In genomic region chrX:72128881-72129280, GRCh38 we compare ENCODE assay signal across 9 cellular contexts. TPM values are rescaled to one million over a fixed set of nuclear protein-coding genes. Genes with fewer than 3 reads are reported as not detected.
DNase-seq lines count a peak whose midpoint lies in the region; ATAC-seq and TF ChIP-seq lines count a peak whose summit lies in the region.
"Had no signal": no experiment of that assay in that cellular context is flagged by ENCODE, and none has a peak within 500 bp of the region (broad histone marks: within the 10 kb centered on the region; RNA-seq: fewer than 3 reads in every experiment).

No MANE protein-coding gene starts in this region.

- H3K27me3 Mint-ChIP-seq in CD4-positive, alpha-beta memory T cell: peaks cover 0 to 1% of the 10 kb centered on the region in 2 donors
- H3K27me3 Mint-ChIP-seq in GM23338 (ENCODE audit: insufficient read depth, low read depth, poor library complexity): peaks cover 48% of the 10 kb centered on the region
- peaks cover 58% of the 10 kb centered on the region for H3K27me3 Mint-ChIP-seq in activated T-helper 2 cell treated with anti-CD3 and anti-CD28 coated beads, Interferon-gamma antibody, Interleukin-2, Interleukin-4, amounts not matched to agents 10 μg/mL and 5 μg/mL and 100 μg/mL, durations not matched to agents 14 hours and 24 hours and 36 hours (ENCODE audit: low read depth)

- H3K79me2 ChIP-seq in GM23338 (replicated peaks; ENCODE audit: insufficient read depth): no peaks in the 10 kb centered on the region

- peak; percentile 20 for ATAC-seq in GM23338

- peak overlapping the region in 1 of 8 donors; percentile 59 for H3K4me3 Mint-ChIP-seq in CD4-positive, alpha-beta memory T cell
- no peak overlapping the region for H3K4me3 Mint-ChIP-seq in GM23338
- no peak overlapping the region for H3K4me3 Mint-ChIP-seq in activated T-helper 2 cell treated with anti-CD3 and anti-CD28 coated beads, Interferon-gamma antibody, Interleukin-2, Interleukin-4, amounts not matched to agents 10 μg/mL and 5 μg/mL and 100 μg/mL, durations not matched to agents 14 hours and 24 hours and 36 hours (ENCODE audit: low read depth)
- H3K4me3 Mint-ChIP-seq: memory B cell had no signal

- no peaks in the 10 kb centered on the region for H3F3A ChIP-seq in GM23338 (replicated peaks; ENCODE audit: low read depth)

- peaks cover 20 to 59% (median 38%) of the 10 kb centered on the region in 4 donors for H3K4me1 Mint-ChIP-seq in CD4-positive, alpha-beta memory T cell
- H3K4me1 Mint-ChIP-seq in GM23338: peaks cover 40% of the 10 kb centered on the region
- H3K4me1 Mint-ChIP-seq in activated T-helper 2 cell treated with anti-CD3 and anti-CD28 coated beads, Interferon-gamma antibody, Interleukin-2, Interleukin-4, amounts not matched to agents 10 μg/mL and 5 μg/mL and 100 μg/mL, durations not matched to agents 14 hours and 24 hours and 36 hours (ENCODE audit: low read depth): peaks cover 14% of the 10 kb centered on the region

- H3K27ac Mint-ChIP-seq in CD4-positive, alpha-beta memory T cell: peak overlapping the region in 4 of 7 donors; percentile 5 to 73 (median 22)
- no peak overlapping the region for H3K27ac Mint-ChIP-seq in GM23338
- H3K27ac Mint-ChIP-seq in activated T-helper 2 cell treated with anti-CD3 and anti-CD28 coated beads, Interferon-gamma antibody, Interleukin-2, Interleukin-4, amounts not matched to agents 10 μg/mL and 5 μg/mL and 100 μg/mL, durations not matched to agents 14 hours and 24 hours and 36 hours: no peak overlapping the region
- H3K27ac Mint-ChIP-seq: memory B cell had no signal

- H3K9me3 Mint-ChIP-seq in CD4-positive, alpha-beta memory T cell: peaks cover 0 to 1% (median 0%) of the 10 kb centered on the region in 8 donors
- H3K9me3 Mint-ChIP-seq in GM23338: peaks cover 17% of the 10 kb centered on the region
- H3K9me3 Mint-ChIP-seq in activated T-helper 2 cell treated with anti-CD3 and anti-CD28 coated beads, Interferon-gamma antibody, Interleukin-2, Interleukin-4, amounts not matched to agents 10 μg/mL and 5 μg/mL and 100 μg/mL, durations not matched to agents 14 hours and 24 hours and 36 hours: no peaks in the 10 kb centered on the region
- H3K9me3 Mint-ChIP-seq: memory B cell had no signal

- H3K9me2 ChIP-seq in GM23338 (ENCODE audit: insufficient read depth): no peaks in the 10 kb centered on the region

- peak; percentile 49 to 59 for TF ChIP-seq CTCF in GM23338 (conservative IDR thresholded peaks at IDR 0.05; ENCODE audit: low read depth in 2 of 2)

- POLR2A ChIA-PET in CD4-positive, alpha-beta memory T cell (lab: Charles Lee; ENCODE audit: partially characterized antibody): interaction anchor here (5.7 kb wide), 1 partner anchor 110 kb away, joined by 48 read pairs; no protein-coding TSS in a partner anchor

- no peak overlapping the region for H3K4me3 ChIP-seq in CD4-positive, alpha-beta memory T cell (ENCODE audit: low read length in 2 of 2)
- H3K4me3 ChIP-seq in GM23338: no peak overlapping the region

- H3K36me3 ChIP-seq in CD4-positive, alpha-beta memory T cell (ENCODE audit: insufficient read depth, low read length): no peaks in the 10 kb centered on the region
- no peaks in the 10 kb centered on the region for H3K36me3 ChIP-seq in GM23338 (ENCODE audit: insufficient read depth)

- no peak overlapping the region for H3K4me2 ChIP-seq in GM23338

- CTCF ChIA-PET in CD4-positive, alpha-beta memory T cell (lab: Charles Lee; ENCODE audit: partially characterized antibody): interaction anchor here (2.5 to 11.5 kb wide), 3 partner anchors 26 to 131 kb away, joined by 7 to 241 read pairs (median 88); no protein-coding TSS in a partner anchor

- peaks cover 0 to 4% of the 10 kb centered on the region in 2 donors for H3K36me3 Mint-ChIP-seq in CD4-positive, alpha-beta memory T cell
- H3K36me3 Mint-ChIP-seq in GM23338 (ENCODE audit: low read depth): peaks cover 24% of the 10 kb centered on the region
- no peaks in the 10 kb centered on the region for H3K36me3 Mint-ChIP-seq in activated T-helper 2 cell treated with anti-CD3 and anti-CD28 coated beads, Interferon-gamma antibody, Interleukin-2, Interleukin-4, amounts not matched to agents 10 μg/mL and 5 μg/mL and 100 μg/mL, durations not matched to agents 14 hours and 24 hours and 36 hours (ENCODE audit: low read depth)
- H3K36me3 Mint-ChIP-seq: memory B cell had no signal

- intact Hi-C loops in CD4-positive, alpha-beta memory T cell (cut with micrococcal nuclease): loop anchor here (5.0 to 10.0 kb wide), 2 partner anchors 37 to 146 kb away; partner anchors contain the start of gene RPS4X
- intact Hi-C loops in activated T-helper 2 cell treated with anti-CD3 and anti-CD28 coated beads, Interferon-gamma antibody, Interleukin-2, Interleukin-4, amounts not matched to agents 10 μg/mL and 5 μg/mL and 100 μg/mL, durations not matched to agents 14 hours and 24 hours and 36 hours (cut with micrococcal nuclease): no loop called here

- peaks cover 33% of the 10 kb centered on the region for H3K4me1 ChIP-seq in CD4-positive, alpha-beta memory T cell (ENCODE audit: insufficient read depth, low read length)
- H3K4me1 ChIP-seq in GM23338 (ENCODE audit: insufficient read depth): peaks cover 9% of the 10 kb centered on the region

- H3K9me3 ChIP-seq in CD4-positive, alpha-beta memory T cell (ENCODE audit: control insufficient read depth in 1 of 2, low read length in 2 of 2): no peaks in the 10 kb centered on the region

- H4K20me1 ChIP-seq in GM23338 (replicated peaks; ENCODE audit: insufficient read depth): no peaks in the 10 kb centered on the region

- peak in 1 of 5 donors; percentile 29 for DNase-seq in CD4-positive, alpha-beta memory T cell
- DNase-seq in GM23338 (ENCODE audit: low spot score) (peak; percentile 58), lung microvascular endothelial cell (ENCODE audit: low read depth in 2 of 2) (peak; percentile 13 to 28), CD1c-positive myeloid dendritic cell (ENCODE audit: extremely low spot score) (no peak), NCI-H774 (lab: John Stamatoyannopoulos, UW) (no peak), hepatic stellate cell (ENCODE audit: low spot score) (no peak)
- peak; percentile 26 to 41 for DNase-seq in activated CD4-positive, alpha-beta T cell treated with anti-CD3 and anti-CD28 coated beads, Interleukin-2, amount 50 U/mL, for 48 hours
- no peak for DNase-seq in activated T-helper 2 cell treated with anti-CD3 and anti-CD28 coated beads, Interferon-gamma antibody, Interleukin-2, Interleukin-4, amounts not matched to agents 10 μg/mL and 5 μg/mL and 100 μg/mL, durations not matched to agents 14 hours and 24 hours and 36 hours (ENCODE audit: low spot score)

- no peak overlapping the region for H2AFZ ChIP-seq in GM23338

- no peaks in the 10 kb centered on the region for H3K27me3 ChIP-seq in CD4-positive, alpha-beta memory T cell (ENCODE audit: insufficient read depth, low read length)
- H3K27me3 ChIP-seq in GM23338 (ENCODE audit: insufficient read depth): peaks cover 49% of the 10 kb centered on the region

- H3K27ac ChIP-seq in CD4-positive, alpha-beta memory T cell (ENCODE audit: low read depth, low read length): no peak overlapping the region
- no peak overlapping the region for H3K27ac ChIP-seq in GM23338 (ENCODE audit: low read depth)

TF ChIP-seq in GM23338, 12 proteins besides CTCF, POLR2A, EP300 and RAD21 (continues in another document):
- TF ChIP-seq NANOG (IDR thresholded peaks at IDR 0.05; ENCODE audit: borderline replicate concordance) (no peak), STAT1 (IDR thresholded peaks at IDR 0.05; ENCODE audit: unreplicated experiment) (no peak), ETS1 (IDR thresholded peaks at IDR 0.05) (no peak), ZNF114 (CRISPR knock-in tag; IDR thresholded peaks at IDR 0.05) (no peak), POLR2AphosphoS5 (IDR thresholded peaks at IDR 0.05; ENCODE audit: low read depth) (no peak), CREB1 (CRISPR knock-in tag; IDR thresholded peaks at IDR 0.05; ENCODE audit: low read depth) (no peak), JUNB (IDR thresholded peaks at IDR 0.05; ENCODE audit: unreplicated experiment) (no peak)

RNA-seq across cellular contexts. Expression of gene RTL5, which starts 2.8 kb away (rescaled TPM):
- 1 to 10 TPM; 7.8 to 8.4 TPM for total RNA-seq in CD4-positive, alpha-beta memory T cell
- under 1 TPM in 1 of 2 donors, not detected in 1; 0.20 TPM for polyA plus RNA-seq in CD4-positive, alpha-beta memory T cell
- total RNA-seq in GM23338 (2014; rRNA removed; shearing (Covaris generic)): 0.35 and 0.94 TPM in 2 replicates
- 0.31 and 0.52 TPM in 2 replicates for polyA plus RNA-seq in GM23338 (2016; fragmentation: Nextera tagmentation; extraction: Ambion mirVana)
- total RNA-seq in lung microvascular endothelial cell: 0.22 and 0.60 TPM in 2 replicates
- total RNA-seq in activated T-helper 2 cell treated with anti-CD3 and anti-CD28 coated beads, Interferon-gamma antibody, Interleukin-2, Interleukin-4, amounts not matched to agents 10 μg/mL and 5 μg/mL and 100 μg/mL, durations not matched to agents 14 hours and 24 hours and 36 hours: 0.23 and 0.25 TPM in 2 replicates

RNA-seq across cellular contexts. Expression of gene PIN4, which starts 52.7 kb away (rescaled TPM):
- 10 to 100 TPM; 13.3 to 13.5 TPM for total RNA-seq in CD4-positive, alpha-beta memory T cell
- polyA plus RNA-seq in CD4-positive, alpha-beta memory T cell: 10 to 100 TPM; 29.3 to 34.1 TPM
- total RNA-seq in GM23338 (2014; rRNA removed; shearing (Covaris generic)): 3.5 and 7.2 TPM in 2 replicates
- 72.5 and 80.6 TPM in 2 replicates for polyA plus RNA-seq in GM23338 (2016; fragmentation: Nextera tagmentation; extraction: Ambion mirVana)
- total RNA-seq in lung microvascular endothelial cell: 10.7 and 13.7 TPM in 2 replicates
- total RNA-seq in activated T-helper 2 cell treated with anti-CD3 and anti-CD28 coated beads, Interferon-gamma antibody, Interleukin-2, Interleukin-4, amounts not matched to agents 10 μg/mL and 5 μg/mL and 100 μg/mL, durations not matched to agents 14 hours and 24 hours and 36 hours: 13.5 and 16.8 TPM in 2 replicates

Comparison
In these comparisons a context has a peak if more than half of its experiments do, and no peak if none do; other contexts are left out.
1. DNase-seq: peak in GM23338 (single experiment), activated CD4-positive, alpha-beta T cell treated with anti-CD3 and anti-CD28 coated beads, Interleukin-2, amount 50 U/mL, for 48 hours (2 of 2) and lung microvascular endothelial cell (2 of 2); none in activated T-helper 2 cell treated with anti-CD3 and anti-CD28 coated beads, Interferon-gamma antibody, Interleukin-2, Interleukin-4, amounts not matched to agents 10 μg/mL and 5 μg/mL and 100 μg/mL, durations not matched to agents 14 hours and 24 hours and 36 hours (single experiment), CD1c-positive myeloid dendritic cell (single experiment), NCI-H774 (single experiment) and hepatic stellate cell (single experiment).
2. H3K27ac Mint-ChIP-seq: peak in CD4-positive, alpha-beta memory T cell (4 of 7); none in GM23338 (single experiment) and activated T-helper 2 cell treated with anti-CD3 and anti-CD28 coated beads, Interferon-gamma antibody, Interleukin-2, Interleukin-4, amounts not matched to agents 10 μg/mL and 5 μg/mL and 100 μg/mL, durations not matched to agents 14 hours and 24 hours and 36 hours (single experiment).